In genomic region chr15:35430301-35430700, GRCh38 we compare ENCODE assay signal across 25 cellular contexts.
"Had no signal": no experiment of that assay in that cellular context is flagged by ENCODE, and none has a peak within 500 bp of the region (broad histone marks: within the 10 kb centered on the region; RNA-seq: fewer than 3 reads in every experiment).

No MANE protein-coding gene starts in this region.

- DNase-seq: naive thymus-derived CD8-positive, alpha-beta T cell; nephron progenitor cell; occipital lobe; ovary; posterior cingulate gyrus; psoas muscle; right cardiac atrium; right lobe of liver; sigmoid colon; small intestine; stimulated activated CD4-positive, alpha-beta T cell treated with anti-CD3 and anti-CD28 coated beads, Interleukin-15, amount 100 ng/mL, for 24 hours; stimulated activated CD4-positive, alpha-beta T cell treated with anti-CD3 and anti-CD28 coated beads, Interleukin-2, amount 100 ng/mL, for 24 hours; stimulated activated CD4-positive, alpha-beta T cell treated with anti-CD3 and anti-CD28 coated beads, Interleukin-2, amount 100 ng/mL, for 48 hours; stimulated activated CD4-positive, alpha-beta T cell treated with anti-CD3 and anti-CD28 coated beads, Interleukin-4, amount 100 ng/mL, for 24 hours; stimulated activated naive B cell treated with anti-CD40 and anti-IgM and Interleukin-4, amounts not matched to agents 10 μg/mL and 1 μg/mL and 100 μg/mL, for 72 hours; stimulated activated naive CD4-positive, alpha-beta T cell treated with Interleukin-2 at 50 U/mL for 16 hours; stimulated activated naive CD8-positive, alpha-beta T cell treated with anti-CD3 and anti-CD28 coated beads, Interleukin-15, amount 100 ng/mL, for 72 hours; substantia nigra; testis; tibial artery; transverse colon; upper lobe of right lung; uterus had no signal

- ATAC-seq: naive thymus-derived CD8-positive, alpha-beta T cell; natural killer cell treated with Interleukin-12 subunit alpha and Interleukin-12 subunit beta and Interleukin-15 and Interleukin-18, amount 100 ng/mL, for 72 hours; psoas muscle; right cardiac atrium; right lobe of liver; stimulated activated effector memory CD8-positive, alpha-beta T cell treated with anti-CD3 and anti-CD28 coated beads, Interleukin-12 subunit alpha, Interleukin-12 subunit beta, amount 100 ng/mL, for 72 hours; stimulated activated naive B cell treated with anti-CD40 and anti-IgM and Interleukin-4, amounts not matched to agents 10 μg/mL and 1 μg/mL and 100 μg/mL, for 72 hours; stimulated activated naive CD8-positive, alpha-beta T cell treated with anti-CD3 and anti-CD28 coated beads, Interleukin-15, amount 100 ng/mL, for 72 hours; upper lobe of right lung had no signal
